11 cellular contexts compared by ENCODE assay signal in the genomic region with DNA sequence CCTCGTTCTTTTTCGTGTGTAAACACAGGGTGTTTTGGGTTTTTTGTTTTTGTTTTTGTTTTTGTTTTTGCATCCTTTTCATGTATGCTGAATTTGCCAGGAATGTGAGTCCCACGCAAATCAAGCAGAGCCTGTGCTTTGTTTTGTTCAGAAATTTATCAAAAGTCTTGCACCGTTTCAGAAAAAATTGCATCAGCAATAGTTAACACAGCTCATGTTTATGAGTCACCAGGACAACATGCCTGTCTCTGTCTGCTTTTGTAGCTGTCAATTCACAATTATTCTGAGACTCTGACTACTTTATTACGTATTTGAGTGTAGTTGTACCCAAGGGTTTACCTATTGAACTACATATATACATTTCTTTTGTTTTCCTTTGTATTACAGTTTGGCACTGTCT. TPM values are rescaled to one million over a fixed set of nuclear protein-coding genes. Genes with fewer than 3 reads are reported as not detected.
A peak's percentile ranks its signal among the peaks of the same experiment; 100 is the strongest.
DNase-seq lines count a peak whose midpoint lies in the region; TF ChIP-seq lines count a peak whose summit lies in the region.
"Had no signal": no experiment of that assay in that cellular context is flagged by ENCODE, and none has a peak within 500 bp of the region (broad histone marks: within the 10 kb centered on the region; RNA-seq: fewer than 3 reads in every experiment).

No MANE protein-coding gene starts in this region.

- H3K4me3 Mint-ChIP-seq in MCF 10A (ENCODE audit: unreplicated experiment) = no peak overlapping the region
- H3K4me3 Mint-ChIP-seq: CD4-positive, alpha-beta T cell had no signal

- DNase-seq in MCF 10A (ENCODE audit: unreplicated experiment) (peak; percentile 48), breast epithelium (ENCODE audit: low spot score in 2 of 2) (no peak), RPMI7951 (ENCODE audit: low read depth) (peak; percentile 60), epithelial cell of prostate (ENCODE audit: low read depth, low spot score) (peak; percentile 16), stromal cell of bone marrow (ENCODE audit: low read depth) (peak; percentile 30), SKM-1 (lab: John Stamatoyannopoulos, UW; ENCODE audit: unreplicated experiment) (no peak), H7 (no peak), NCI-H82 treated with DMSO at 0.1 percent for 48 hours (lab: John Stamatoyannopoulos, UW; ENCODE audit: unreplicated experiment) (no peak)
- DNase-seq: CD4-positive, alpha-beta T cell; head of caudate nucleus; right cardiac atrium had no signal

- H3K4me1 ChIP-seq in breast epithelium = no peaks in the 10 kb centered on the region

- peaks cover 5% of the 10 kb centered on the region for H3K4me1 Mint-ChIP-seq in MCF 10A (ENCODE audit: insufficient read depth, unreplicated experiment)

- no peaks in the 10 kb centered on the region for H3K27me3 ChIP-seq in breast epithelium
- H3K27me3 ChIP-seq in H7 (ENCODE audit: control insufficient read depth, insufficient read depth, low read length) = no peaks in the 10 kb centered on the region

- BruUV-seq in MCF 10A (replicated peaks; lab: Mats Ljungman, UMichigan) = no TSS peak

- H3K27me3 Mint-ChIP-seq in MCF 10A (ENCODE audit: insufficient read depth, unreplicated experiment) = no peaks in the 10 kb centered on the region
- H3K27me3 Mint-ChIP-seq: CD4-positive, alpha-beta T cell had no signal

- POLR2A ChIA-PET in MCF 10A (lab: Yijun Ruan, JAX) = interaction anchor here (0.6 to 1.0 kb wide), 2 partner anchors 31 to 275 kb away, joined by 3 read pairs; no protein-coding TSS in a partner anchor

- H3K27ac Mint-ChIP-seq in MCF 10A (ENCODE audit: low read depth, unreplicated experiment) = peak overlapping the region; percentile 9
- H3K27ac Mint-ChIP-seq: CD4-positive, alpha-beta T cell had no signal

- H3K36me3 ChIP-seq in breast epithelium (no peaks in the 10 kb centered on the region), H7 (replicated peaks; ENCODE audit: control insufficient read depth, insufficient read depth, low read length) (no peaks in the 10 kb centered on the region; the same call in 1 of the 2 replicates)

- peaks cover 28% of the 10 kb centered on the region for H3K36me3 Mint-ChIP-seq in MCF 10A (ENCODE audit: insufficient read depth, unreplicated experiment)

- no peak for TF ChIP-seq POLR2A in breast epithelium (IDR thresholded peaks at IDR 0.05)

- no peak overlapping the region for H3K4me3 ChIP-seq in breast epithelium
- no peak overlapping the region for H3K4me3 ChIP-seq in H7 (ENCODE audit: insufficient read depth, low read depth, low read length)

- TF ChIP-seq CTCF in MCF 10A (IDR thresholded peaks at IDR 0.05; ENCODE audit: unreplicated experiment) (no peak), breast epithelium (IDR thresholded peaks at IDR 0.05) (no peak)

- no peaks in the 10 kb centered on the region for H3K9me3 Mint-ChIP-seq in MCF 10A (ENCODE audit: unreplicated experiment)
- H3K9me3 Mint-ChIP-seq: CD4-positive, alpha-beta T cell had no signal

- intact Hi-C loops in MCF 10A (cut with micrococcal nuclease) (no loop called here), breast epithelium (cut with DNase I; ENCODE audit: low total_unique reads) (loop anchor here (10.0 kb wide), 1 partner anchor 289 kb away; no protein-coding TSS in a partner anchor)

- CTCF ChIA-PET in MCF 10A (lab: Yijun Ruan, JAX) = interaction anchor here (1.1 to 9.8 kb wide), 3 partner anchors 25 to 290 kb away, joined by 4 to 455 read pairs (median 5); no protein-coding TSS in a partner anchor

- H3K27ac ChIP-seq in breast epithelium (no peak overlapping the region), epithelial cell of prostate (peak overlapping the region; percentile 83)

- H3K9me3 ChIP-seq in breast epithelium = no peaks in the 10 kb centered on the region

RNA-seq across cellular contexts. Expression of a gene that starts 38.3 kb away (rescaled TPM):
- total RNA-seq in MCF 10A (2022) = 27.4 and 31.2 TPM in 2 replicates
- total RNA-seq in breast epithelium = 10 to 100 TPM; 22.4 to 27.4 (median 24.3) TPM
- total RNA-seq in RPMI7951 (2014; rRNA removed; shearing (Covaris generic)) = 40.9 and 43.6 TPM in 2 replicates
- total RNA-seq in H7 (2014; rRNA removed; shearing (Covaris generic)) = 80.7 and 88.1 TPM in 2 replicates

RNA-seq across cellular contexts. Expression of a gene that starts 43.5 kb away (rescaled TPM):
- 176 and 231 TPM in 2 replicates for total RNA-seq in MCF 10A (2022)
- total RNA-seq in breast epithelium = 10 to 100 TPM in 2 of 3 donors, 1 to 10 TPM in 1; 1.8 to 44.6 (median 11.9) TPM
- total RNA-seq in RPMI7951 (2014; rRNA removed; shearing (Covaris generic)) = 134 and 173 TPM in 2 replicates
- 186 and 229 TPM in 2 replicates for total RNA-seq in H7 (2014; rRNA removed; shearing (Covaris generic))

RNA-seq across cellular contexts. Expression of a gene that starts 50.4 kb away (rescaled TPM):
- 36.9 and 41.8 TPM in 2 replicates for total RNA-seq in MCF 10A (2022)
- total RNA-seq in breast epithelium = 10 to 100 TPM; 45.2 to 57.6 (median 46.2) TPM
- total RNA-seq in RPMI7951 (2014; rRNA removed; shearing (Covaris generic)) = 39.1 and 45.7 TPM in 2 replicates
- total RNA-seq in H7 (2014; rRNA removed; shearing (Covaris generic)) = 88.8 and 118 TPM in 2 replicates

Comparison
In these comparisons a context has a peak if more than half of its experiments do, and no peak if none do; other contexts are left out.
1. DNase-seq: peak in MCF 10A (single experiment), RPMI7951 (single experiment), epithelial cell of prostate (single experiment) and stromal cell of bone marrow (single experiment); none in breast epithelium (0 of 2), SKM-1 (single experiment), H7 (single experiment) and NCI-H82 treated with DMSO at 0.1 percent for 48 hours (single experiment).